Comparison of ENCODE assay signal across 1 cellular context in the genomic region with DNA sequence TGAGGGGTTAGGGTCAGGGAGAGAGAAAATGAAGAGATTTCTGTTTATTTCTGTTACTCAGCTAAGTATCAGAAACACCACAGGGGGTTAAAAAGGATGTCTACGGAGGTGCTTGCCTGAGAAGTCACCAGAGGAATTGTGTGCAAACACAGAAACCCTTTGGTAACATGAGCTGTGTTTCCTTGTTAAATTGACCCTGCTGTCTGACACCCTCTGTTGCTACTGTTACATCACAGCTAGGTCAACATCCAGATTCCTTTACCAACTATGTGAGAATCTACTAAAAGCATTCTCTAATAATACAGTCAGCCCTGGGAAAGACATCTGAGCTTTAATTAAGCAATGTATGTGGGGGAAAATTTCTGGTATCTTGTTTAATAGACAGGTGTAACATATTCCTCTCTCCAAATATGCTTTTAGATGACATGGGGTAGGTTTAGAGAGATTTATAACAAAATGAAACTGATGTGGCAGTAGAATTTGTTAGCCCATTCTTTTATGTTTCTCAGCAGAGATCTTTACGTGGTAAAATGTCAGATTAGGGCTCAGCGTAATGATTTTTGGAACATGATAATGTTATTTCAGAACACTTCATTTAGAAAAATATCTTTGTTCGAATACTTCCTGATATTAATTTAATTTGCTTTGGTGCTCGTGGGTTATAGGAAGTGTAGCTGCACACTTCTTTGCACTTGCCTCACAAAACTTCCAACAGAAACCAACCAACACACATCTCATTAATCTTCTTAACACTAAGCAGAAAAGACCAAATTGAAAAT.
A peak's percentile ranks its signal among the peaks of the same experiment; 100 is the strongest.
TF ChIP-seq lines count a peak whose summit lies in the region.

No MANE protein-coding gene starts in this region.

TF ChIP-seq in HepG2, 621 proteins besides CTCF, POLR2A, EP300 and RAD21 (continued from another document and continues in another):
- peak; percentile 81; the same call in 1 of the 2 replicates for TF ChIP-seq ZNF556 (CRISPR knock-in tag; IDR thresholded peaks at IDR 0.05; ENCODE audit: borderline replicate concordance)
- peak; percentile 60; the same call in 1 of the 2 replicates for TF ChIP-seq YEATS4 (CRISPR knock-in tag; IDR thresholded peaks at IDR 0.05; ENCODE audit: borderline replicate concordance)
- peak; percentile 83 for TF ChIP-seq FOXP1 (IDR thresholded peaks at IDR 0.05)
- peak; percentile 98 for TF ChIP-seq FOXP1 (CRISPR knock-in tag; IDR thresholded peaks at IDR 0.05)
- TF ChIP-seq ZSCAN5A (CRISPR knock-in tag; IDR thresholded peaks at IDR 0.05; ENCODE audit: borderline replicate concordance): peak; percentile 86; the same call in 1 of the 2 replicates
- 0 out of 2 replicates have a peak, but pooled peaks have one; percentile 42 for TF ChIP-seq BRD4 (CRISPR knock-in tag; IDR thresholded peaks at IDR 0.05)
- peak; percentile 72; the same call in 1 of the 2 replicates for TF ChIP-seq ZNF772 (CRISPR knock-in tag; IDR thresholded peaks at IDR 0.05)
- 0 out of 2 replicates have a peak, but pooled peaks have one; percentile 4 for TF ChIP-seq ATF7 (IDR thresholded peaks at IDR 0.05)
- no peak; the same call in 1 of the 2 replicates for TF ChIP-seq ATF7 (CRISPR knock-in tag; IDR thresholded peaks at IDR 0.05)
- no peak for TF ChIP-seq ZNF75D (CRISPR knock-in tag; IDR thresholded peaks at IDR 0.05; ENCODE audit: borderline replicate concordance)
- peak; percentile 64; the same call in 1 of the 2 replicates for TF ChIP-seq ZNF281 (CRISPR knock-in tag; IDR thresholded peaks at IDR 0.05; ENCODE audit: borderline replicate concordance)
- TF ChIP-seq SP1 (IDR thresholded peaks at IDR 0.05): no peak
- TF ChIP-seq SP1 (CRISPR knock-in tag; IDR thresholded peaks at IDR 0.05): 0 out of 2 replicates have a peak, but pooled peaks have one; percentile 34
- no peak for TF ChIP-seq LBX2 (CRISPR knock-in tag; IDR thresholded peaks at IDR 0.05; ENCODE audit: borderline replicate concordance)
- TF ChIP-seq RXRB (CRISPR knock-in tag; IDR thresholded peaks at IDR 0.05; ENCODE audit: borderline replicate concordance): peak; percentile 95
- TF ChIP-seq YEATS2 (CRISPR knock-in tag; IDR thresholded peaks at IDR 0.05; ENCODE audit: borderline replicate concordance): peak; percentile 48; the same call in 1 of the 2 replicates
- TF ChIP-seq GFI1 (CRISPR knock-in tag; IDR thresholded peaks at IDR 0.05; ENCODE audit: borderline replicate concordance): peak; percentile 85
- peak; percentile 93 for TF ChIP-seq NR2F6 (IDR thresholded peaks at IDR 0.05)
- TF ChIP-seq NR2F6 (CRISPR knock-in tag; IDR thresholded peaks at IDR 0.05): peak; percentile 95
- peak; percentile 74; the same call in 1 of the 2 replicates for TF ChIP-seq MIER2 (CRISPR knock-in tag; IDR thresholded peaks at IDR 0.05)
- TF ChIP-seq, protein P1, sequence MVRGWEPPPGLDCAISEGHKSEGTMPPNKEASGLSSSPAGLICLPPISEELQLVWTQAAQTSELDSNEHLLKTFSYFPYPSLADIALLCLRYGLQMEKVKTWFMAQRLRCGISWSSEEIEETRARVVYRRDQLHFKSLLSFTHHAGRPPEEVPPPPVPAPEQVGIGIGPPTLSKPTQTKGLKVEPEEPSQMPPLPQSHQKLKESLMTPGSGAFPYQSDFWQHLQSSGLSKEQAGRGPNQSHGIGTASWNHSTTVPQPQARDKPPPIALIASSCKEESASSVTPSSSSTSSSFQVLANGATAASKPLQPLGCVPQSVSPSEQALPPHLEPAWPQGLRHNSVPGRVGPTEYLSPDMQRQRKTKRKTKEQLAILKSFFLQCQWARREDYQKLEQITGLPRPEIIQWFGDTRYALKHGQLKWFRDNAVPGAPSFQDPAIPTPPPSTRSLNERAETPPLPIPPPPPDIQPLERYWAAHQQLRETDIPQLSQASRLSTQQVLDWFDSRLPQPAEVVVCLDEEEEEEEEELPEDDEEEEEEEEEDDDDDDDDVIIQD (CRISPR knock-in tag; IDR thresholded peaks at IDR 0.05; ENCODE audit: low read depth): peak; percentile 100
- no peak for TF ChIP-seq ZNF841 (CRISPR knock-in tag; IDR thresholded peaks at IDR 0.05; ENCODE audit: borderline replicate concordance)
- TF ChIP-seq ZNF691 (CRISPR knock-in tag; IDR thresholded peaks at IDR 0.05; ENCODE audit: borderline replicate concordance, low read depth): peak; percentile 64; the same call in 1 of the 2 replicates
- peak; percentile 65; the same call in 1 of the 2 replicates for TF ChIP-seq TP53 (CRISPR knock-in tag; conservative IDR thresholded peaks at IDR 0.05)
- TF ChIP-seq GTF3A (CRISPR knock-in tag; conservative IDR thresholded peaks at IDR 0.05): no peak
- TF ChIP-seq JUN (CRISPR knock-in tag; IDR thresholded peaks at IDR 0.05): peak; percentile 83
- peak; percentile 42; the same call in 1 of the 2 replicates for TF ChIP-seq EHMT2 (IDR thresholded peaks at IDR 0.05; ENCODE audit: borderline replicate concordance, low read depth, low read length)
- TF ChIP-seq TOPORS (CRISPR knock-in tag; IDR thresholded peaks at IDR 0.05): 0 out of 2 replicates have a peak, but pooled peaks have one; percentile 69
- peak; percentile 77 for TF ChIP-seq ZKSCAN8 (CRISPR knock-in tag; IDR thresholded peaks at IDR 0.05; ENCODE audit: borderline replicate concordance)
- peak; percentile 91; the same call in 1 of the 2 replicates for TF ChIP-seq THRA (CRISPR knock-in tag; IDR thresholded peaks at IDR 0.05; ENCODE audit: borderline replicate concordance)
- TF ChIP-seq NKX3-1 (CRISPR knock-in tag; IDR thresholded peaks at IDR 0.05): peak; percentile 52; the same call in 1 of the 2 replicates
- no peak for TF ChIP-seq ZNF776 (CRISPR knock-in tag; IDR thresholded peaks at IDR 0.05)
- TF ChIP-seq, protein P2, sequence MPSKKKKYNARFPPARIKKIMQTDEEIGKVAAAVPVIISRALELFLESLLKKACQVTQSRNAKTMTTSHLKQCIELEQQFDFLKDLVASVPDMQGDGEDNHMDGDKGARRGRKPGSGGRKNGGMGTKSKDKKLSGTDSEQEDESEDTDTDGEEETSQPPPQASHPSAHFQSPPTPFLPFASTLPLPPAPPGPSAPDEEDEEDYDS (CRISPR knock-in tag; IDR thresholded peaks at IDR 0.05): peak; percentile 61; the same call in 1 of the 2 replicates
- TF ChIP-seq FOSL2 (CRISPR knock-in tag; IDR thresholded peaks at IDR 0.05): peak; percentile 91
- no peak for TF ChIP-seq HMGA1 (CRISPR knock-in tag; conservative IDR thresholded peaks at IDR 0.05)
- peak; percentile 99 for TF ChIP-seq ZNF652 (CRISPR knock-in tag; IDR thresholded peaks at IDR 0.05; ENCODE audit: borderline replicate concordance, low read depth)
- TF ChIP-seq ZNF569 (CRISPR knock-in tag; IDR thresholded peaks at IDR 0.05; ENCODE audit: borderline replicate concordance): no peak
- peak; percentile 90 for TF ChIP-seq TBL1XR1 (IDR thresholded peaks at IDR 0.05; ENCODE audit: borderline replicate concordance, low read length, partially characterized antibody)
- TF ChIP-seq ESRRA (CRISPR knock-in tag; IDR thresholded peaks at IDR 0.05; ENCODE audit: low read depth): peak; percentile 67; the same call in 1 of the 2 replicates
- peak; percentile 82; the same call in 1 of the 2 replicates for TF ChIP-seq ZSCAN31 (CRISPR knock-in tag; IDR thresholded peaks at IDR 0.05; ENCODE audit: low read depth)
- 0 out of 2 replicates have a peak, but pooled peaks have one; percentile 71 for TF ChIP-seq ZFP36L2 (CRISPR knock-in tag; IDR thresholded peaks at IDR 0.05)
- TF ChIP-seq LCORL (IDR thresholded peaks at IDR 0.05): no peak; the same call in 1 of the 2 replicates
- TF ChIP-seq LCORL (CRISPR knock-in tag; IDR thresholded peaks at IDR 0.05): no peak; the same call in none of the 2 replicates
- TF ChIP-seq MAZ (IDR thresholded peaks at IDR 0.05; ENCODE audit: borderline replicate concordance, low read depth, low read length): no peak
- TF ChIP-seq MAZ (CRISPR knock-in tag; IDR thresholded peaks at IDR 0.05; ENCODE audit: low read depth): peak; percentile 57; the same call in 1 of the 2 replicates
- peak in 1 of 2 experiments; percentile 94; a peak in 2 of 4 replicates for TF ChIP-seq KLF16 (CRISPR knock-in tag; IDR thresholded peaks at IDR 0.05)
- no peak for TF ChIP-seq ZNF274 (CRISPR knock-in tag; IDR thresholded peaks at IDR 0.05)
- TF ChIP-seq TCF7 (IDR thresholded peaks at IDR 0.05; ENCODE audit: low read depth): peak; percentile 95
- TF ChIP-seq ZNF282 (IDR thresholded peaks at IDR 0.05; ENCODE audit: partially characterized antibody): no peak
- peak; percentile 60; the same call in 1 of the 2 replicates for TF ChIP-seq REPIN1 (CRISPR knock-in tag; IDR thresholded peaks at IDR 0.05; ENCODE audit: borderline replicate concordance, low read depth)
- no peak for TF ChIP-seq SCMH1 (CRISPR knock-in tag; IDR thresholded peaks at IDR 0.05; ENCODE audit: borderline replicate concordance)
- TF ChIP-seq ZBTB21 (CRISPR knock-in tag; IDR thresholded peaks at IDR 0.05): peak; percentile 90
- no peak for TF ChIP-seq SP2 (CRISPR knock-in tag; IDR thresholded peaks at IDR 0.05)
- TF ChIP-seq FOXA3 (CRISPR knock-in tag; IDR thresholded peaks at IDR 0.05): peak; percentile 99
- no peak for TF ChIP-seq JDP2 (CRISPR knock-in tag; IDR thresholded peaks at IDR 0.05; ENCODE audit: borderline replicate concordance)
- peak; percentile 73 for TF ChIP-seq ZMYM2 (CRISPR knock-in tag; IDR thresholded peaks at IDR 0.05)
- TF ChIP-seq ATM (IDR thresholded peaks at IDR 0.05; ENCODE audit: borderline replicate concordance): peak; percentile 58; the same call in 1 of the 2 replicates
- peak; percentile 84 for TF ChIP-seq PITX1 (CRISPR knock-in tag; IDR thresholded peaks at IDR 0.05)
- TF ChIP-seq ZNF564 (CRISPR knock-in tag; IDR thresholded peaks at IDR 0.05): 0 out of 2 replicates have a peak, but pooled peaks have one; percentile 48
- peak; percentile 90 for TF ChIP-seq ATF2 (CRISPR knock-in tag; IDR thresholded peaks at IDR 0.05)
- TF ChIP-seq ARID2 (CRISPR knock-in tag; IDR thresholded peaks at IDR 0.05; ENCODE audit: borderline replicate concordance): peak; percentile 54; the same call in 1 of the 2 replicates
